Comparison of ENCODE assay signal across 30 cellular contexts in the genomic region with DNA sequence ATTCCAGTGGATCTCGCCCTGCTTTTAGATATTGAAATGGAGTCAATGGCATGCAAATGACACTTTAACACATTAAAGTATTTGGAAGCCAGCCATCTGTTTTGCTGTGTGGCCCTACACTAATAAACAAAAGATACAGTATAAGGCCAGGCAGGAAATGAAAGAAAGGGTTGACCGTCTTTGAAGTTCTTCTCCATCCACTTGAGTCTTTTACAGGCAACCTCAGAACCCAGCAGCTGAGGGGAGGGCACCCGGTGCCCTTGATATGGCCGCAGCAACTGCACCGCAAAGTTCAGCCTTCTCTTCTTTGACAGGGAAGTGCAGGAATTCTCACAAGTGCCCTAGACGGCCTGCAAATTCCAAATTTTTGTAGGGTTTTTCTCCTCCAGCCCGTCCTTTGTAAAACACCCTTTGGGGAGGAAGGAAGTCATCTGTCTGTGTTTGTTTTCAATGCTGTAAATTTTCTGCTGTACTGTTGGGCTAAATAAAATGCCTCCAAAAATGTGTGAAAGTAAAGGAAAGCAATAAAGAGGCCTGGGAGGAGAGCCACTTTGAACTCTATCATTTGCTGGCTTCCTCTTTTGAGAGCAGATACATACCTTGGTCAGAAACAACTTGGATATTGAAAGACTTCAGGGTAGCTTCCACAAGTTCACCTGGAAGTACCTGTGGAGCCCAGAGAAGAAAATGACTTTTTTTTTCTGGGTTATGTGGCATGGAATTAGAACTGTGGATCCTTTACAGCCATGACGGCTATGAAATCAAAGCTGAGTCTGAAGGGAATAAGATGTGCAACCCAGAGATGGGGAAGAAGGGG. TPM values are rescaled to one million over a fixed set of nuclear protein-coding genes. Genes with fewer than 3 reads are reported as not detected.
DNase-seq lines count a peak whose midpoint lies in the region; ATAC-seq and TF ChIP-seq lines count a peak whose summit lies in the region.
"Had no signal": no experiment of that assay in that cellular context is flagged by ENCODE, and none has a peak within 500 bp of the region (broad histone marks: within the 10 kb centered on the region; RNA-seq: fewer than 3 reads in every experiment).

No MANE protein-coding gene starts in this region.

- H3K4me3 ChIP-seq in iPS-18c (ENCODE audit: insufficient read depth, low read depth, low read length) (peak overlapping the region; percentile 15; the same call in 1 of the 2 replicates), left lung (no peak overlapping the region)
- H3K4me3 ChIP-seq in CD8-positive, alpha-beta memory T cell (ENCODE audit: low read length): no peak overlapping the region
- H3K4me3 ChIP-seq: coronary artery, ovary, spleen, tibial nerve had no signal

- no peaks in the 10 kb centered on the region for H3K27me3 Mint-ChIP-seq in progenitor cell of endocrine pancreas
- peaks cover 42 to 73% of the 10 kb centered on the region in 2 donors for H3K27me3 Mint-ChIP-seq in CD8-positive, alpha-beta memory T cell

- H3K36me3 ChIP-seq in left lung: no peaks in the 10 kb centered on the region
- no peaks in the 10 kb centered on the region for H3K36me3 ChIP-seq in CD8-positive, alpha-beta memory T cell (ENCODE audit: insufficient read depth, low read length)
- H3K36me3 ChIP-seq: ovary, spleen, tibial nerve had no signal

- intact Hi-C loops in left lung (cut with DNase I): no loop called here

- H3K27me3 ChIP-seq in left lung: peaks cover 39 to 100% of the 10 kb centered on the region in 2 donors
- H3K27me3 ChIP-seq in CD8-positive, alpha-beta memory T cell (ENCODE audit: insufficient read depth, low read length, poor library complexity, severe bottlenecking): peaks cover 26% of the 10 kb centered on the region

- H3K9me3 ChIP-seq in iPS-18c (ENCODE audit: control insufficient read depth, insufficient read depth, low read length) (peaks cover 2% of the 10 kb centered on the region), left lung (no peaks in the 10 kb centered on the region)
- no peaks in the 10 kb centered on the region for H3K9me3 ChIP-seq in CD8-positive, alpha-beta memory T cell (ENCODE audit: low read length)
- H3K9me3 ChIP-seq: ovary, SK-N-SH, spleen had no signal

- TF ChIP-seq CTCF in progenitor cell of endocrine pancreas (IDR thresholded peaks at IDR 0.05; ENCODE audit: unreplicated experiment): no peak
- TF ChIP-seq CTCF in left lung (IDR thresholded peaks at IDR 0.05): no peak

- POLR2A ChIA-PET in CD8-positive, alpha-beta memory T cell (lab: Charles Lee): no interaction called here

- peaks cover 0 to 14% of the 10 kb centered on the region in 2 donors for H3K4me1 ChIP-seq in left lung
- peaks cover 10% of the 10 kb centered on the region for H3K4me1 ChIP-seq in CD8-positive, alpha-beta memory T cell (ENCODE audit: insufficient read depth, low read length)

- H3K4me1 Mint-ChIP-seq in progenitor cell of endocrine pancreas (ENCODE audit: low read depth): peaks cover 59% of the 10 kb centered on the region
- peaks cover 20 to 31% (median 23%) of the 10 kb centered on the region in 3 donors for H3K4me1 Mint-ChIP-seq in CD8-positive, alpha-beta memory T cell

- no peak for ATAC-seq in HG03521 (IDR thresholded peaks at IDR 0.05; ENCODE audit: unreplicated experiment)
- ATAC-seq in left lung: no peak
- ATAC-seq: naive thymus-derived CD4-positive, alpha-beta T cell; right cardiac atrium had no signal

- peaks cover 7% of the 10 kb centered on the region for H3K36me3 Mint-ChIP-seq in progenitor cell of endocrine pancreas (ENCODE audit: insufficient read depth)
- peaks cover 0 to 3% (median 0%) of the 10 kb centered on the region in 3 donors for H3K36me3 Mint-ChIP-seq in CD8-positive, alpha-beta memory T cell
- H3K36me3 Mint-ChIP-seq: activated naive CD8-positive, alpha-beta T cell treated with anti-CD3 and anti-CD28 coated beads for 36 hours had no signal

- peaks cover 4% of the 10 kb centered on the region for H3K9me3 Mint-ChIP-seq in progenitor cell of endocrine pancreas (ENCODE audit: low read depth)
- H3K9me3 Mint-ChIP-seq in CD8-positive, alpha-beta memory T cell: peaks cover 0 to 4% (median 3%) of the 10 kb centered on the region in 5 donors
- H3K9me3 Mint-ChIP-seq: activated naive CD8-positive, alpha-beta T cell treated with anti-CD3 and anti-CD28 coated beads for 36 hours had no signal

- DNase-seq in DMS79 treated with DMSO at 0.1 percent for 48 hours (lab: John Stamatoyannopoulos, UW) (peak; percentile 35), DMS79 (lab: John Stamatoyannopoulos, UW) (no peak), M059J (ENCODE audit: low read depth) (peak; percentile 48), progenitor cell of endocrine pancreas (ENCODE audit: low spot score, unreplicated experiment) (no peak), left lung (no peak)
- DNase-seq in CD8-positive, alpha-beta memory T cell: no peak
- DNase-seq: 8988T; activated CD4-positive, alpha-beta T cell treated with anti-CD3 and anti-CD28 coated beads for 48 hours; activated effector memory CD4-positive, alpha-beta T cell treated with anti-CD3 and anti-CD28 coated beads, Interleukin-2, amount 50 U/mL, for 16 hours; activated naive CD8-positive, alpha-beta T cell treated with anti-CD3 and anti-CD28 coated beads for 36 hours; activated T-cell treated with anti-CD3 and anti-CD28 coated beads, Interleukin-2, amount 50 U/mL, for 1 hour; aorta; DMS 273 treated with DMSO at 0.1 percent for 48 hours; effector memory CD4-positive, alpha-beta T cell; erythroblast; GDM1; head of caudate nucleus; naive thymus-derived CD4-positive, alpha-beta T cell; NCI-H1417; NCI-H345; ovary; right cardiac atrium; SK-N-SH; spleen; T-helper 2 cell had no signal

- H3K4me3 Mint-ChIP-seq in progenitor cell of endocrine pancreas (ENCODE audit: low read depth): peak overlapping the region; percentile 53
- H3K4me3 Mint-ChIP-seq in CD8-positive, alpha-beta memory T cell: peak overlapping the region in 2 of 7 donors; percentile 45 to 90
- H3K4me3 Mint-ChIP-seq: activated naive CD8-positive, alpha-beta T cell treated with anti-CD3 and anti-CD28 coated beads for 36 hours; naive thymus-derived CD4-positive, alpha-beta T cell had no signal

- CTCF ChIA-PET in CD8-positive, alpha-beta memory T cell (lab: Charles Lee): no interaction called here

- H3K27ac Mint-ChIP-seq in progenitor cell of endocrine pancreas: peak overlapping the region; percentile 94
- peak overlapping the region in 1 of 8 donors; percentile 47 for H3K27ac Mint-ChIP-seq in CD8-positive, alpha-beta memory T cell
- H3K27ac Mint-ChIP-seq: activated naive CD8-positive, alpha-beta T cell treated with anti-CD3 and anti-CD28 coated beads for 36 hours; naive thymus-derived CD4-positive, alpha-beta T cell had no signal

- H3K27ac ChIP-seq in left lung: no peak overlapping the region
- H3K27ac ChIP-seq in CD8-positive, alpha-beta memory T cell (ENCODE audit: low read depth, low read length): no peak overlapping the region
- H3K27ac ChIP-seq: coronary artery, ovary, spleen, tibial nerve had no signal

RNA-seq across cellular contexts. Expression of a gene that starts 3.7 kb away (rescaled TPM):
- total RNA-seq in M059J (2014; rRNA removed; shearing (Covaris generic)): 8.2 and 9.1 TPM in 2 replicates
- total RNA-seq in progenitor cell of endocrine pancreas: 27.4 and 31.2 TPM in 2 replicates
- under 1 TPM; 0.50 to 0.60 TPM for total RNA-seq in left lung
- total RNA-seq in CD8-positive, alpha-beta memory T cell: under 1 TPM; 0.31 to 0.38 TPM
- polyA plus RNA-seq in CD8-positive, alpha-beta memory T cell: 0.75 TPM
- polyA plus RNA-seq: SK-N-SH had no signal

RNA-seq across cellular contexts. Expression of a gene that starts 10.3 kb away (rescaled TPM):
- total RNA-seq in M059J (2014; rRNA removed; shearing (Covaris generic)): 1.7 and 2.2 TPM in 2 replicates
- total RNA-seq in progenitor cell of endocrine pancreas (17.9 and 18.6 TPM in 2 replicates), left lung (1 to 10 TPM in 1 of 2 donors, under 1 TPM in 1; 0.61 to 1.4 TPM)
- not detected for total RNA-seq in CD8-positive, alpha-beta memory T cell
- polyA plus RNA-seq in CD8-positive, alpha-beta memory T cell: not detected
- total RNA-seq: activated CD8-positive, alpha-beta memory T cell treated with anti-CD3 and anti-CD28 coated beads for 36 hours; activated naive CD8-positive, alpha-beta T cell treated with anti-CD3 and anti-CD28 coated beads for 36 hours; naive thymus-derived CD4-positive, alpha-beta T cell had no signal
- polyA plus RNA-seq: naive thymus-derived CD4-positive, alpha-beta T cell; SK-N-SH had no signal

RNA-seq across cellular contexts. Expression of a gene that starts 38.4 kb away (rescaled TPM):
- total RNA-seq in M059J (2014; rRNA removed; shearing (Covaris generic)): 4.9 and 5.8 TPM in 2 replicates
- 13.7 TPM in 2 replicates for total RNA-seq in progenitor cell of endocrine pancreas
- total RNA-seq in left lung: 1 to 10 TPM; 3.4 to 7.6 TPM
- total RNA-seq in CD8-positive, alpha-beta memory T cell: under 1 TPM in 1 of 2 experiments, not detected in 1; 0.11 TPM
- 0.20 TPM for polyA plus RNA-seq in CD8-positive, alpha-beta memory T cell
- total RNA-seq: activated naive CD8-positive, alpha-beta T cell treated with anti-CD3 and anti-CD28 coated beads for 36 hours; naive thymus-derived CD4-positive, alpha-beta T cell had no signal
- polyA plus RNA-seq: SK-N-SH had no signal

RNA-seq across cellular contexts. Expression of a gene that starts 51.3 kb away (rescaled TPM):
- 0.69 and 3.0 TPM in 2 replicates for total RNA-seq in M059J (2014; rRNA removed; shearing (Covaris generic))
- total RNA-seq in progenitor cell of endocrine pancreas (12.6 and 18.1 TPM in 2 replicates), left lung (10 to 100 TPM; 16.1 to 21.6 TPM)
- total RNA-seq in CD8-positive, alpha-beta memory T cell: not detected
- polyA plus RNA-seq in CD8-positive, alpha-beta memory T cell: not detected
- total RNA-seq: activated CD8-positive, alpha-beta memory T cell treated with anti-CD3 and anti-CD28 coated beads for 36 hours; activated naive CD8-positive, alpha-beta T cell treated with anti-CD3 and anti-CD28 coated beads for 36 hours had no signal
- polyA plus RNA-seq: naive thymus-derived CD4-positive, alpha-beta T cell; SK-N-SH had no signal

RNA-seq across cellular contexts. Expression of a gene that starts 55.4 kb away (rescaled TPM):
- total RNA-seq in M059J (2014; rRNA removed; shearing (Covaris generic)): 3.7 TPM in 1 of 2 replicates, not detected in the other
- total RNA-seq in progenitor cell of endocrine pancreas (0.38 TPM in 1 of 2 replicates, not detected in the other), left lung (1 to 10 TPM; 3.5 to 5.0 TPM)
- not detected for total RNA-seq in CD8-positive, alpha-beta memory T cell
- not detected for polyA plus RNA-seq in CD8-positive, alpha-beta memory T cell
- total RNA-seq: activated CD8-positive, alpha-beta memory T cell treated with anti-CD3 and anti-CD28 coated beads for 36 hours; activated naive CD8-positive, alpha-beta T cell treated with anti-CD3 and anti-CD28 coated beads for 36 hours; right cardiac atrium had no signal
- polyA plus RNA-seq: naive thymus-derived CD4-positive, alpha-beta T cell; right cardiac atrium; SK-N-SH had no signal

Comparison
In these comparisons a context has a peak if more than half of its experiments do, and no peak if none do; other contexts are left out.
1. DNase-seq: peak in DMS79 treated with DMSO at 0.1 percent for 48 hours (single experiment) and M059J (single experiment); none in DMS79 (single experiment), progenitor cell of endocrine pancreas (single experiment), left lung (0 of 2) and CD8-positive, alpha-beta memory T cell (0 of 5).